1 cellular context compared by ENCODE assay signal in the genomic region with DNA sequence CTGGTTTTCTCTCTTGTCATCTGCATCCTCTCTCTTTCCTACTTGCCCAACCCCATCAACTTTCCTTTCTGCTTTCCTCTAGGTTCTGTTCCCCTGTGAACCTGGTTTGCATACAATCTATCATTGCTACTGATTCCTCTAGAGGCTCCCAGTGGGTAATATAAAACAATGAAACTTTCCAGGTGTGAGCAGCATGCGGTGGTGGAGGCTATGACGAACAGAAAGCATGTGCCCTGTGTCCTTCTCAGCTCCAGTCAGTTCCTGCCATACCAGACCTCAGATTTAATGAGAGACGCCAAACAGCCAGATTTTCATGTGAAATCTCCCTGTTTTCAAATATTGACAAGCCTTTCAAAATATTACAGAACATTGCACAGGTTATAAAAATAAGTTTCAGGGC.
TF ChIP-seq lines count a peak whose summit lies in the region.

No MANE protein-coding gene starts in this region.

TF ChIP-seq in IMR-90, 13 proteins besides CTCF, POLR2A, EP300 and RAD21 (continued from another document):
- TF ChIP-seq RFX5 (IDR thresholded peaks at IDR 0.05; ENCODE audit: low read depth, low read length) (no peak), CHD1 (IDR thresholded peaks at IDR 0.05; ENCODE audit: low read depth, low read length) (no peak), MXI1 (IDR thresholded peaks at IDR 0.05; ENCODE audit: borderline replicate concordance, low read depth, low read length) (no peak)
